ENCODE assay signal across 1 cellular context in the genomic region with DNA sequence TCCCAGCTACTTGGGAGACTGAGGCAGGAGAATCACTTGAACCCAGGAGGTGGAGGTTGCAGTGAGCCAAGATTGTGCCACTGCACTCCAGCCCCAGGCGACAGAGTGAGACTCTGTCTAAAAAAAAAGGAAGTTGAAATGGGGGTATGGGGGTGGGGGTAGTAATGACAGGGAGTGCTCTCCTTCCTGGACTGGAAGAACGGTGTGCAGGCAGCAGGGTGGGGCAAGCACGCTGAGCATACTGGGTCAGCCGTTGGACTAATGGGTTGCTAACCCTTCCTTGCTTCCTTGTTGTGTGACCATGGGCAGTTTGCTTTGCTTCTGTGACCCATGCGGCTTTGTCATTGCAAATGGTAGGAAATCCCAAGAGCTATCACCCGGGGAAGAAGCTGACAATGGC.
A peak's percentile ranks its signal among the peaks of the same experiment; 100 is the strongest.
TF ChIP-seq lines count a peak whose summit lies in the region.

No MANE protein-coding gene starts in this region.

TF ChIP-seq in K562, 482 proteins besides CTCF, POLR2A, EP300 and RAD21 (continued from another document and continues in another):
- TF ChIP-seq, protein P1, sequence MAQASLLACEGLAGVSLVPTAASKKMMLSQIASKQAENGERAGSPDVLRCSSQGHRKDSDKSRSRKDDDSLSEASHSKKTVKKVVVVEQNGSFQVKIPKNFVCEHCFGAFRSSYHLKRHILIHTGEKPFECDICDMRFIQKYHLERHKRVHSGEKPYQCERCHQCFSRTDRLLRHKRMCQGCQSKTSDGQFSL (CRISPR knock-in tag; IDR thresholded peaks at IDR 0.05): no peak
- TF ChIP-seq, protein P1 (tag; IDR thresholded peaks at IDR 0.05): no peak
- TF ChIP-seq, protein P2, sequence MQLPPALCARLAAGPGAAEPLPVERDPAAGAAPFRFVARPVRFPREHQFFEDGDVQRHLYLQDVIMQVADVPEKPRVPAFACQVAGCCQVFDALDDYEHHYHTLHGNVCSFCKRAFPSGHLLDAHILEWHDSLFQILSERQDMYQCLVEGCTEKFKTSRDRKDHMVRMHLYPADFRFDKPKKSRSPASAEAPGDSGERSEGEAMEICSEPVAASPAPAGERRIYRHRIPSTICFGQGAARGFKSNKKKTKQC (CRISPR knock-in tag; IDR thresholded peaks at IDR 0.05): no peak
- TF ChIP-seq SRSF1 (IDR thresholded peaks at IDR 0.05; ENCODE audit: low read depth, low read length) (no peak), LEF1 (IDR thresholded peaks at IDR 0.05) (peak; percentile 54; the same call in 1 of the 2 replicates), ZNF277 (CRISPR knock-in tag; IDR thresholded peaks at IDR 0.05; ENCODE audit: borderline replicate concordance) (no peak), RCOR1 (IDR thresholded peaks at IDR 0.05; ENCODE audit: borderline replicate concordance in 1 of 2, low read depth in 2 of 2, low read length in 2 of 2) (0 out of 4 replicates have a peak, but pooled peaks of 1 of the 2 experiments have one; percentile 18), FOXJ3 (CRISPR knock-in tag; IDR thresholded peaks at IDR 0.05) (no peak), TBP (optimal IDR thresholded peaks at IDR 0.05; ENCODE audit: low read depth, low read length) (peak; percentile 10), SMARCB1 (IDR thresholded peaks at IDR 0.05; ENCODE audit: insufficient read length, low read depth) (no peak), SUPT5H (IDR thresholded peaks at IDR 0.05) (no peak), ELF1 (tag; IDR thresholded peaks at IDR 0.05) (peak; percentile 19; the same call in 1 of the 2 replicates), ZNF766 (CRISPR knock-in tag; conservative IDR thresholded peaks at IDR 0.05) (0 out of 2 replicates have a peak, but pooled peaks have one; percentile 33), ATF7 (IDR thresholded peaks at IDR 0.05) (peak; percentile 23; the same call in 1 of the 2 replicates), TEAD1 (CRISPR knock-in tag; IDR thresholded peaks at IDR 0.05) (no peak), MYC (IDR thresholded peaks at IDR 0.05; ENCODE audit: low read depth, low read length) (peak; percentile 67; the same call in 1 of the 2 replicates), MYC (CRISPR knock-in tag; IDR thresholded peaks at IDR 0.05; ENCODE audit: borderline replicate concordance, low read depth) (no peak), ELF2 (CRISPR knock-in tag; IDR thresholded peaks at IDR 0.05) (peak; percentile 29; the same call in 1 of the 2 replicates), PHF8 (IDR thresholded peaks at IDR 0.05; ENCODE audit: borderline replicate concordance, low read length) (peak; percentile 21; the same call in 1 of the 2 replicates), RBBP5 (IDR thresholded peaks at IDR 0.05; ENCODE audit: borderline replicate concordance, insufficient read depth, low read length, poor library complexity, severe bottlenecking) (peak; percentile 52), ZNF780A (CRISPR knock-in tag; IDR thresholded peaks at IDR 0.05) (no peak), PHB2 (IDR thresholded peaks at IDR 0.05; ENCODE audit: low read depth) (no peak), ATF1 (CRISPR knock-in tag; IDR thresholded peaks at IDR 0.05) (no peak), ATF1 (tag; IDR thresholded peaks at IDR 0.05) (0 out of 2 replicates have a peak, but pooled peaks have one; percentile 19), NRF1 (conservative IDR thresholded peaks at IDR 0.05 in 1 of 2, IDR thresholded peaks at IDR 0.05 in 1 of 2) (peak; percentile 57 to 64), MAZ (CRISPR knock-in tag; conservative IDR thresholded peaks at IDR 0.05 in 1 of 2, IDR thresholded peaks at IDR 0.05 in 1 of 2) (peak in 1 of 2 experiments; percentile 58; a peak in 2 of 4 replicates), ZNF384 (IDR thresholded peaks at IDR 0.05; ENCODE audit: low read depth, low read length) (peak; percentile 73), EP400 (IDR thresholded peaks at IDR 0.05) (0 out of 2 replicates have a peak, but pooled peaks have one; percentile 7), SPI1 (IDR thresholded peaks at IDR 0.05; ENCODE audit: borderline replicate concordance, low read depth, low read length) (0 out of 2 replicates have a peak, but pooled peaks have one; percentile 39), TOE1 (IDR thresholded peaks at IDR 0.05; ENCODE audit: borderline replicate concordance) (0 out of 2 replicates have a peak, but pooled peaks have one; percentile 3), TOE1 (CRISPR knock-in tag; IDR thresholded peaks at IDR 0.05; ENCODE audit: borderline replicate concordance, low read depth) (no peak), SMARCE1 (IDR thresholded peaks at IDR 0.05) (0 out of 2 replicates have a peak, but pooled peaks have one; percentile 24), SMAD4 (CRISPR knock-in tag; conservative IDR thresholded peaks at IDR 0.05) (no peak)
- TF ChIP-seq, protein P3, sequence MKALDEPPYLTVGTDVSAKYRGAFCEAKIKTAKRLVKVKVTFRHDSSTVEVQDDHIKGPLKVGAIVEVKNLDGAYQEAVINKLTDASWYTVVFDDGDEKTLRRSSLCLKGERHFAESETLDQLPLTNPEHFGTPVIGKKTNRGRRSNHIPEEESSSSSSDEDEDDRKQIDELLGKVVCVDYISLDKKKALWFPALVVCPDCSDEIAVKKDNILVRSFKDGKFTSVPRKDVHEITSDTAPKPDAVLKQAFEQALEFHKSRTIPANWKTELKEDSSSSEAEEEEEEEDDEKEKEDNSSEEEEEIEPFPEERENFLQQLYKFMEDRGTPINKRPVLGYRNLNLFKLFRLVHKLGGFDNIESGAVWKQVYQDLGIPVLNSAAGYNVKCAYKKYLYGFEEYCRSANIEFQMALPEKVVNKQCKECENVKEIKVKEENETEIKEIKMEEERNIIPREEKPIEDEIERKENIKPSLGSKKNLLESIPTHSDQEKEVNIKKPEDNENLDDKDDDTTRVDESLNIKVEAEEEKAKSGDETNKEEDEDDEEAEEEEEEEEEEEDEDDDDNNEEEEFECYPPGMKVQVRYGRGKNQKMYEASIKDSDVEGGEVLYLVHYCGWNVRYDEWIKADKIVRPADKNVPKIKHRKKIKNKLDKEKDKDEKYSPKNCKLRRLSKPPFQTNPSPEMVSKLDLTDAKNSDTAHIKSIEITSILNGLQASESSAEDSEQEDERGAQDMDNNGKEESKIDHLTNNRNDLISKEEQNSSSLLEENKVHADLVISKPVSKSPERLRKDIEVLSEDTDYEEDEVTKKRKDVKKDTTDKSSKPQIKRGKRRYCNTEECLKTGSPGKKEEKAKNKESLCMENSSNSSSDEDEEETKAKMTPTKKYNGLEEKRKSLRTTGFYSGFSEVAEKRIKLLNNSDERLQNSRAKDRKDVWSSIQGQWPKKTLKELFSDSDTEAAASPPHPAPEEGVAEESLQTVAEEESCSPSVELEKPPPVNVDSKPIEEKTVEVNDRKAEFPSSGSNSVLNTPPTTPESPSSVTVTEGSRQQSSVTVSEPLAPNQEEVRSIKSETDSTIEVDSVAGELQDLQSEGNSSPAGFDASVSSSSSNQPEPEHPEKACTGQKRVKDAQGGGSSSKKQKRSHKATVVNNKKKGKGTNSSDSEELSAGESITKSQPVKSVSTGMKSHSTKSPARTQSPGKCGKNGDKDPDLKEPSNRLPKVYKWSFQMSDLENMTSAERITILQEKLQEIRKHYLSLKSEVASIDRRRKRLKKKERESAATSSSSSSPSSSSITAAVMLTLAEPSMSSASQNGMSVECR (CRISPR knock-in tag; IDR thresholded peaks at IDR 0.05): no peak
- TF ChIP-seq, protein P4, sequence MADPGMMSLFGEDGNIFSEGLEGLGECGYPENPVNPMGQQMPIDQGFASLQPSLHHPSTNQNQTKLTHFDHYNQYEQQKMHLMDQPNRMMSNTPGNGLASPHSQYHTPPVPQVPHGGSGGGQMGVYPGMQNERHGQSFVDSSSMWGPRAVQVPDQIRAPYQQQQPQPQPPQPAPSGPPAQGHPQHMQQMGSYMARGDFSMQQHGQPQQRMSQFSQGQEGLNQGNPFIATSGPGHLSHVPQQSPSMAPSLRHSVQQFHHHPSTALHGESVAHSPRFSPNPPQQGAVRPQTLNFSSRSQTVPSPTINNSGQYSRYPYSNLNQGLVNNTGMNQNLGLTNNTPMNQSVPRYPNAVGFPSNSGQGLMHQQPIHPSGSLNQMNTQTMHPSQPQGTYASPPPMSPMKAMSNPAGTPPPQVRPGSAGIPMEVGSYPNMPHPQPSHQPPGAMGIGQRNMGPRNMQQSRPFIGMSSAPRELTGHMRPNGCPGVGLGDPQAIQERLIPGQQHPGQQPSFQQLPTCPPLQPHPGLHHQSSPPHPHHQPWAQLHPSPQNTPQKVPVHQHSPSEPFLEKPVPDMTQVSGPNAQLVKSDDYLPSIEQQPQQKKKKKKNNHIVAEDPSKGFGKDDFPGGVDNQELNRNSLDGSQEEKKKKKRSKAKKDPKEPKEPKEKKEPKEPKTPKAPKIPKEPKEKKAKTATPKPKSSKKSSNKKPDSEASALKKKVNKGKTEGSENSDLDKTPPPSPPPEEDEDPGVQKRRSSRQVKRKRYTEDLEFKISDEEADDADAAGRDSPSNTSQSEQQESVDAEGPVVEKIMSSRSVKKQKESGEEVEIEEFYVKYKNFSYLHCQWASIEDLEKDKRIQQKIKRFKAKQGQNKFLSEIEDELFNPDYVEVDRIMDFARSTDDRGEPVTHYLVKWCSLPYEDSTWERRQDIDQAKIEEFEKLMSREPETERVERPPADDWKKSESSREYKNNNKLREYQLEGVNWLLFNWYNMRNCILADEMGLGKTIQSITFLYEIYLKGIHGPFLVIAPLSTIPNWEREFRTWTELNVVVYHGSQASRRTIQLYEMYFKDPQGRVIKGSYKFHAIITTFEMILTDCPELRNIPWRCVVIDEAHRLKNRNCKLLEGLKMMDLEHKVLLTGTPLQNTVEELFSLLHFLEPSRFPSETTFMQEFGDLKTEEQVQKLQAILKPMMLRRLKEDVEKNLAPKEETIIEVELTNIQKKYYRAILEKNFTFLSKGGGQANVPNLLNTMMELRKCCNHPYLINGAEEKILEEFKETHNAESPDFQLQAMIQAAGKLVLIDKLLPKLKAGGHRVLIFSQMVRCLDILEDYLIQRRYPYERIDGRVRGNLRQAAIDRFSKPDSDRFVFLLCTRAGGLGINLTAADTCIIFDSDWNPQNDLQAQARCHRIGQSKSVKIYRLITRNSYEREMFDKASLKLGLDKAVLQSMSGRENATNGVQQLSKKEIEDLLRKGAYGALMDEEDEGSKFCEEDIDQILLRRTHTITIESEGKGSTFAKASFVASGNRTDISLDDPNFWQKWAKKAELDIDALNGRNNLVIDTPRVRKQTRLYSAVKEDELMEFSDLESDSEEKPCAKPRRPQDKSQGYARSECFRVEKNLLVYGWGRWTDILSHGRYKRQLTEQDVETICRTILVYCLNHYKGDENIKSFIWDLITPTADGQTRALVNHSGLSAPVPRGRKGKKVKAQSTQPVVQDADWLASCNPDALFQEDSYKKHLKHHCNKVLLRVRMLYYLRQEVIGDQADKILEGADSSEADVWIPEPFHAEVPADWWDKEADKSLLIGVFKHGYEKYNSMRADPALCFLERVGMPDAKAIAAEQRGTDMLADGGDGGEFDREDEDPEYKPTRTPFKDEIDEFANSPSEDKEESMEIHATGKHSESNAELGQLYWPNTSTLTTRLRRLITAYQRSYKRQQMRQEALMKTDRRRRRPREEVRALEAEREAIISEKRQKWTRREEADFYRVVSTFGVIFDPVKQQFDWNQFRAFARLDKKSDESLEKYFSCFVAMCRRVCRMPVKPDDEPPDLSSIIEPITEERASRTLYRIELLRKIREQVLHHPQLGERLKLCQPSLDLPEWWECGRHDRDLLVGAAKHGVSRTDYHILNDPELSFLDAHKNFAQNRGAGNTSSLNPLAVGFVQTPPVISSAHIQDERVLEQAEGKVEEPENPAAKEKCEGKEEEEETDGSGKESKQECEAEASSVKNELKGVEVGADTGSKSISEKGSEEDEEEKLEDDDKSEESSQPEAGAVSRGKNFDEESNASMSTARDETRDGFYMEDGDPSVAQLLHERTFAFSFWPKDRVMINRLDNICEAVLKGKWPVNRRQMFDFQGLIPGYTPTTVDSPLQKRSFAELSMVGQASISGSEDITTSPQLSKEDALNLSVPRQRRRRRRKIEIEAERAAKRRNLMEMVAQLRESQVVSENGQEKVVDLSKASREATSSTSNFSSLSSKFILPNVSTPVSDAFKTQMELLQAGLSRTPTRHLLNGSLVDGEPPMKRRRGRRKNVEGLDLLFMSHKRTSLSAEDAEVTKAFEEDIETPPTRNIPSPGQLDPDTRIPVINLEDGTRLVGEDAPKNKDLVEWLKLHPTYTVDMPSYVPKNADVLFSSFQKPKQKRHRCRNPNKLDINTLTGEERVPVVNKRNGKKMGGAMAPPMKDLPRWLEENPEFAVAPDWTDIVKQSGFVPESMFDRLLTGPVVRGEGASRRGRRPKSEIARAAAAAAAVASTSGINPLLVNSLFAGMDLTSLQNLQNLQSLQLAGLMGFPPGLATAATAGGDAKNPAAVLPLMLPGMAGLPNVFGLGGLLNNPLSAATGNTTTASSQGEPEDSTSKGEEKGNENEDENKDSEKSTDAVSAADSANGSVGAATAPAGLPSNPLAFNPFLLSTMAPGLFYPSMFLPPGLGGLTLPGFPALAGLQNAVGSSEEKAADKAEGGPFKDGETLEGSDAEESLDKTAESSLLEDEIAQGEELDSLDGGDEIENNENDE (IDR thresholded peaks at IDR 0.05; ENCODE audit: low read depth, low read length): no peak
- TF ChIP-seq, protein P5, sequence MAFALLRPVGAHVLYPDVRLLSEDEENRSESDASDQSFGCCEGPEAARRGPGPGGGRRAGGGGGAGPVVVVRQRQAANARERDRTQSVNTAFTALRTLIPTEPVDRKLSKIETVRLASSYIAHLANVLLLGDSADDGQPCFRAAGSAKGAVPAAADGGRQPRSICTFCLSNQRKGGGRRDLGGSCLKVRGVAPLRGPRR (CRISPR knock-in tag; IDR thresholded peaks at IDR 0.05): no peak
- TF ChIP-seq, protein P6, sequence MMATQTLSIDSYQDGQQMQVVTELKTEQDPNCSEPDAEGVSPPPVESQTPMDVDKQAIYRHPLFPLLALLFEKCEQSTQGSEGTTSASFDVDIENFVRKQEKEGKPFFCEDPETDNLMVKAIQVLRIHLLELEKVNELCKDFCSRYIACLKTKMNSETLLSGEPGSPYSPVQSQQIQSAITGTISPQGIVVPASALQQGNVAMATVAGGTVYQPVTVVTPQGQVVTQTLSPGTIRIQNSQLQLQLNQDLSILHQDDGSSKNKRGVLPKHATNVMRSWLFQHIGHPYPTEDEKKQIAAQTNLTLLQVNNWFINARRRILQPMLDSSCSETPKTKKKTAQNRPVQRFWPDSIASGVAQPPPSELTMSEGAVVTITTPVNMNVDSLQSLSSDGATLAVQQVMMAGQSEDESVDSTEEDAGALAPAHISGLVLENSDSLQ (IDR thresholded peaks at IDR 0.05): peak; percentile 22; the same call in 1 of the 2 replicates
- TF ChIP-seq, protein P7, sequence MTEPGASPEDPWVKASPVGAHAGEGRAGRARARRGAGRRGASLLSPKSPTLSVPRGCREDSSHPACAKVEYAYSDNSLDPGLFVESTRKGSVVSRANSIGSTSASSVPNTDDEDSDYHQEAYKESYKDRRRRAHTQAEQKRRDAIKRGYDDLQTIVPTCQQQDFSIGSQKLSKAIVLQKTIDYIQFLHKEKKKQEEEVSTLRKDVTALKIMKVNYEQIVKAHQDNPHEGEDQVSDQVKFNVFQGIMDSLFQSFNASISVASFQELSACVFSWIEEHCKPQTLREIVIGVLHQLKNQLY (CRISPR knock-in tag; conservative IDR thresholded peaks at IDR 0.05): no peak
